Comparison of ENCODE assay signal across 16 cellular contexts in genomic region chr11:44561964-44562734, GRCh38. TPM values are rescaled to one million over a fixed set of nuclear protein-coding genes. Genes with fewer than 3 reads are reported as not detected.
A peak's percentile ranks its signal among the peaks of the same experiment; 100 is the strongest.
DNase-seq lines count a peak whose midpoint lies in the region; ATAC-seq and TF ChIP-seq lines count a peak whose summit lies in the region.
"Had no signal": no experiment of that assay in that cellular context is flagged by ENCODE, and none has a peak within 500 bp of the region (broad histone marks: within the 10 kb centered on the region; RNA-seq: fewer than 3 reads in every experiment).

No MANE protein-coding gene starts in this region.

- H4K20me1 ChIP-seq in neural progenitor cell (ENCODE audit: low read depth) = no peaks in the 10 kb centered on the region

- no peak for DNase-seq in stimulated activated naive CD8-positive, alpha-beta T cell treated with anti-CD3 and anti-CD28 coated beads, Interleukin-15, Interleukin-2, amounts not matched to agents 100 U/mL and 50 U/mL, for 24 hours
- DNase-seq in neural progenitor cell (ENCODE audit: low spot score) (no peak), NCI-H2227 treated with DMSO at 0.1 percent for 48 hours (lab: John Stamatoyannopoulos, UW) (no peak), NCI-H1105 (lab: John Stamatoyannopoulos, UW) (no peak), posterior vena cava (ENCODE audit: low spot score) (no peak), SIG-M5 (lab: John Stamatoyannopoulos, UW) (no peak)
- DNase-seq: 8988T, DMS153, NCI-H1048, NCI-H1694, NCI-H446 treated with DMSO at 0.1 percent for 48 hours, NCI-H748 treated with DMSO at 0.1 percent for 48 hours, Right ventricle myocardium superior had no signal

- no peaks in the 10 kb centered on the region for H3K27me3 Mint-ChIP-seq in stimulated activated naive CD8-positive, alpha-beta T cell treated with anti-CD3 and anti-CD28 coated beads, Interleukin-15, Interleukin-2, amounts not matched to agents 100 ng/mL and 50 ng/mL, for 24 hours
- peaks cover 18% of the 10 kb centered on the region for H3K27me3 Mint-ChIP-seq in neural progenitor cell (ENCODE audit: insufficient read depth, low read depth)

- peaks cover 35% of the 10 kb centered on the region for H3F3A ChIP-seq in neural progenitor cell (ENCODE audit: low read depth)

- H3K4me1 ChIP-seq in esophagus (ENCODE audit: control insufficient read depth in 2 of 2, insufficient read depth in 2 of 2, low read length in 1 of 2) (peaks cover 8 to 21% of the 10 kb centered on the region in 2 donors), neural progenitor cell (peaks cover 46% of the 10 kb centered on the region)

- H3K79me2 ChIP-seq in neural progenitor cell (ENCODE audit: low read depth) = no peaks in the 10 kb centered on the region

- H3K9ac ChIP-seq in neural progenitor cell = no peak overlapping the region
- H3K9ac ChIP-seq: BLaER1 treated with 17β-estradiol and CSF1 and Interleukin-3, amounts not matched to agents 10 nM and 100 nM had no signal

- peaks cover 9% of the 10 kb centered on the region for H3K36me3 Mint-ChIP-seq in stimulated activated naive CD8-positive, alpha-beta T cell treated with anti-CD3 and anti-CD28 coated beads, Interleukin-15, Interleukin-2, amounts not matched to agents 100 ng/mL and 50 ng/mL, for 24 hours (ENCODE audit: low read depth)
- no peaks in the 10 kb centered on the region for H3K36me3 Mint-ChIP-seq in neural progenitor cell

- no peaks in the 10 kb centered on the region for H3K9me3 Mint-ChIP-seq in stimulated activated naive CD8-positive, alpha-beta T cell treated with anti-CD3 and anti-CD28 coated beads, Interleukin-15, Interleukin-2, amounts not matched to agents 100 ng/mL and 50 ng/mL, for 24 hours
- no peaks in the 10 kb centered on the region for H3K9me3 Mint-ChIP-seq in neural progenitor cell

- 90 to 95% methylated on average over 8 of the region's 8 CpGs for WGBS in esophagus, 2 donors

- no peak overlapping the region for H2AFZ ChIP-seq in neural progenitor cell (replicated peaks)

- H3K27ac ChIP-seq in esophagus (ENCODE audit: low read depth in 2 of 2, low read length in 1 of 2) (peak overlapping the region; percentile 10 to 74), neural progenitor cell (no peak overlapping the region)

- H3K27me3 ChIP-seq in esophagus (ENCODE audit: control insufficient read depth in 1 of 2, insufficient read depth in 2 of 2, low read length in 2 of 2) (no peaks in the 10 kb centered on the region), neural progenitor cell (peaks cover 16% of the 10 kb centered on the region)
- H3K27me3 ChIP-seq: BLaER1 treated with 17β-estradiol and CSF1 and Interleukin-3, amounts not matched to agents 10 nM and 100 nM had no signal

- no peaks in the 10 kb centered on the region for H3K36me3 ChIP-seq in esophagus (ENCODE audit: control insufficient read depth in 2 of 2, insufficient read depth in 2 of 2, low read length in 1 of 2)
- H3K36me3 ChIP-seq in neural progenitor cell = no peaks in the 10 kb centered on the region
- H3K36me3 ChIP-seq: BLaER1 treated with 17β-estradiol and CSF1 and Interleukin-3, amounts not matched to agents 10 nM and 100 nM had no signal

- no peak for TF ChIP-seq CTCF in neural progenitor cell (IDR thresholded peaks at IDR 0.05)

- no peaks in the 10 kb centered on the region for H3K9me3 ChIP-seq in esophagus (ENCODE audit: control insufficient read depth in 2 of 2, insufficient read depth in 1 of 2, low read depth in 1 of 2, low read length in 1 of 2)
- H3K9me3 ChIP-seq in neural progenitor cell (ENCODE audit: low read depth) = no peaks in the 10 kb centered on the region
- H3K9me3 ChIP-seq: BLaER1 treated with 17β-estradiol and CSF1 and Interleukin-3, amounts not matched to agents 10 nM and 100 nM had no signal

- H3K27ac Mint-ChIP-seq in stimulated activated naive CD8-positive, alpha-beta T cell treated with anti-CD3 and anti-CD28 coated beads, Interleukin-15, Interleukin-2, amounts not matched to agents 100 ng/mL and 50 ng/mL, for 24 hours = peak overlapping the region; percentile 28
- peak overlapping the region; percentile 99 for H3K27ac Mint-ChIP-seq in neural progenitor cell

- H3K4me1 Mint-ChIP-seq in stimulated activated naive CD8-positive, alpha-beta T cell treated with anti-CD3 and anti-CD28 coated beads, Interleukin-15, Interleukin-2, amounts not matched to agents 100 ng/mL and 50 ng/mL, for 24 hours (ENCODE audit: low read depth) = peaks cover 71% of the 10 kb centered on the region
- H3K4me1 Mint-ChIP-seq in neural progenitor cell = peaks cover 77% of the 10 kb centered on the region

- ATAC-seq in stimulated activated naive CD8-positive, alpha-beta T cell treated with anti-CD3 and anti-CD28 coated beads, Interleukin-15, Interleukin-2, amounts not matched to agents 100 U/mL and 50 U/mL, for 24 hours = no peak

- no peak overlapping the region for H3K4me2 ChIP-seq in neural progenitor cell

- H3K4me3 ChIP-seq in esophagus (ENCODE audit: low read depth in 1 of 2, low read length in 2 of 2) (no peak overlapping the region), neural progenitor cell (no peak overlapping the region)
- H3K4me3 ChIP-seq: BLaER1 treated with 17β-estradiol and CSF1 and Interleukin-3, amounts not matched to agents 10 nM and 100 nM had no signal

- intact Hi-C loops in posterior vena cava (cut with DNase I) = loop anchor here (2.0 to 10.0 kb wide), 3 partner anchors 53 to 353 kb away; no protein-coding TSS in a partner anchor

- no peak overlapping the region for H3K4me3 Mint-ChIP-seq in stimulated activated naive CD8-positive, alpha-beta T cell treated with anti-CD3 and anti-CD28 coated beads, Interleukin-15, Interleukin-2, amounts not matched to agents 100 ng/mL and 50 ng/mL, for 24 hours
- no peak overlapping the region for H3K4me3 Mint-ChIP-seq in neural progenitor cell

RNA-seq across cellular contexts. Expression of gene CD82, which starts 3.3 kb away (rescaled TPM):
- 100 to 1,000 TPM; 123 to 266 TPM for polyA plus RNA-seq in esophagus
- total RNA-seq in neural progenitor cell (ENCODE audit: low replicate concordance) (8.8 and 16.2 TPM in 2 replicates), posterior vena cava (10 to 100 TPM; 26.8 to 28.6 TPM)
